Comparison of ENCODE assay signal across 24 cellular contexts in the genomic region with DNA sequence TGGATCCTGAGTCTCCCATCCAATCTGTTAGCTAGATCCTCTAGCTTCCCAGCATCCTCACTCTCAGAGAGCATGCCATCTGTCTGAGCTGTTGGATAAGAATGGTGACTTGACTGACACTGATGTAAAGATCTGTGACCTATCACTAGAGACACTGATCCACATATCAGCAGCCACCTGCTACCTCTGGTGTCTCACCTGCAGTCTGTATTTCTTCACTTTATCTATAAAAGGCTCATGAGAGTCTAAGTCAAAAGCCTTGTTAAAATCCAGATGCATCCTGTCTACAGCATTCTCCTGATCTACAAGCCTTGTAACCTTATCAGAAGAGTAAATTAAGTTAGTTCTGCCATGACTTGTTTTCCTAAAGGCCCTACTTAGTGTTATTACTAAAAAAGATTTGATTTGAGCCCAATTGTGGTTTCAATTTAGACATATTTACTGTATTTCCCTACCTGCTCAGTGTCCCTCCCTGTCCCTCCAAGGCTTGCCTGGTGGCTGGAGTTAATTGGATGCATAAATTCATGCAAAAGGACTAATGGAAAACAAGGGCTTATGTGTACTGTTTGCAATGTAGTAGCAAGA. TPM values are rescaled to one million over a fixed set of nuclear protein-coding genes. Genes with fewer than 3 reads are reported as not detected.
"Had no signal": no experiment of that assay in that cellular context is flagged by ENCODE, and none has a peak within 500 bp of the region (broad histone marks: within the 10 kb centered on the region; RNA-seq: fewer than 3 reads in every experiment).

No MANE protein-coding gene starts in this region.

- DNase-seq: natural killer cell; occipital lobe; ovary; posterior cingulate gyrus; psoas muscle; right cardiac atrium; right lobe of liver; sigmoid colon; stimulated activated CD4-positive, alpha-beta T cell treated with anti-CD3 and anti-CD28 coated beads, Interleukin-15, amount 100 ng/mL, for 24 hours; stimulated activated CD4-positive, alpha-beta T cell treated with anti-CD3 and anti-CD28 coated beads, Interleukin-2, amount 100 ng/mL, for 24 hours; stimulated activated CD4-positive, alpha-beta T cell treated with anti-CD3 and anti-CD28 coated beads, Interleukin-2, amount 100 ng/mL, for 48 hours; stimulated activated CD4-positive, alpha-beta T cell treated with anti-CD3 and anti-CD28 coated beads, Interleukin-4, amount 100 ng/mL, for 24 hours; stimulated activated naive B cell treated with anti-CD40 and anti-IgM and Interleukin-4, amounts not matched to agents 10 μg/mL and 1 μg/mL and 100 μg/mL, for 72 hours; stimulated activated naive CD4-positive, alpha-beta T cell treated with Interleukin-2 at 50 U/mL for 16 hours; stomach; thyroid gland; upper lobe of right lung; uterus had no signal

- H3K36me3 ChIP-seq: neural progenitor cell, ovary, right lobe of liver, sigmoid colon, stomach, thoracic aorta, thyroid gland, tibial nerve, upper lobe of right lung, uterus had no signal

- H3K9me3 ChIP-seq: ovary, psoas muscle, right lobe of liver, sigmoid colon, stomach, thoracic aorta, thyroid gland, tibial nerve, upper lobe of right lung, uterus had no signal

- H3K27me3 ChIP-seq: ovary, sigmoid colon, stomach, thyroid gland, tibial nerve, upper lobe of right lung had no signal

- H3K4me1 ChIP-seq: neural progenitor cell, parathyroid adenoma, psoas muscle, right lobe of liver, sigmoid colon, stomach, thyroid gland, tibial nerve, upper lobe of right lung, uterus had no signal

- H3K4me3 ChIP-seq: neural progenitor cell, ovary, psoas muscle, right lobe of liver, sigmoid colon, stomach, thoracic aorta, thyroid gland, tibial nerve, upper lobe of right lung, uterus had no signal

- ATAC-seq: natural killer cell; psoas muscle; right cardiac atrium; right lobe of liver; stimulated activated effector memory CD8-positive, alpha-beta T cell treated with anti-CD3 and anti-CD28 coated beads, Interleukin-12 subunit alpha, Interleukin-12 subunit beta, amount 100 ng/mL, for 72 hours; stimulated activated naive B cell treated with anti-CD40 and anti-IgM and Interleukin-4, amounts not matched to agents 10 μg/mL and 1 μg/mL and 100 μg/mL, for 72 hours; upper lobe of right lung had no signal

RNA-seq across cellular contexts. Expression of a gene that starts 25.4 kb away (rescaled TPM):
- polyA plus RNA-seq: ovary, small intestine had no signal
